In the genomic region with DNA sequence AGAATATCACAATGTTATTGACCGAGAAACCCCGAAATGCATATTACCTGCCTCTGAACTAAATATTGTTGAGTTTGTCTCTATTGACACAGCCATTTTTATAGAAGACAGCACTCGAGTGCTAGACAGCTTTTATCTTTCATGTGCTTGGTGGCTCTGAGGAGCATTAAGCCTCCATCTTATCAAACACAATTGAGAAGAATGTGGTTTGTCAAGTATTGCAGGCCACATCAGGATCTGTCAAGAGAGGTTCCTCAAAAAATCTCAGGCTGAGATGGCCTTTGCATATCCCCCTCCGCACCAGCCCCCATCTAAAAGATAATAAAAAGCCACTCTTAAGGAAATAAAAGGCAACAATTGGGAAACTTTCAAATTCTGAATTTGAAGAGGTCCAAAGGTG, we compare ENCODE assay signal across 29 cellular contexts.
"Had no signal": no experiment of that assay in that cellular context is flagged by ENCODE, and none has a peak within 500 bp of the region (broad histone marks: within the 10 kb centered on the region; RNA-seq: fewer than 3 reads in every experiment).

No MANE protein-coding gene starts in this region.

- ATAC-seq: activated CD8-positive, alpha-beta memory T cell treated with anti-CD3 and anti-CD28 coated beads, Interleukin-2, amount 10 ng/mL, durations not matched to agents 7 days and 5 days; PC-3 had no signal

- DNase-seq: activated CD4-positive, alpha-beta memory T cell treated with anti-CD3 and anti-CD28 coated beads, Interleukin-2, amount 10 ng/mL, durations not matched to agents 7 days and 5 days; activated CD4-positive, alpha-beta T cell treated with anti-CD3 and anti-CD28 coated beads for 1 hour; activated CD4-positive, alpha-beta T cell treated with anti-CD3 and anti-CD28 coated beads for 48 hours; activated CD4-positive, CD25-positive, alpha-beta regulatory T cell; activated CD8-positive, alpha-beta memory T cell treated with anti-CD3 and anti-CD28 coated beads for 24 hours; activated CD8-positive, alpha-beta memory T cell treated with anti-CD3 and anti-CD28 coated beads, Interleukin-2, amount 50 U/mL, for 48 hours; activated effector memory CD4-positive, alpha-beta T cell treated with Interleukin-2 at 50 U/mL for 16 hours; activated naive CD4-positive, alpha-beta T cell; activated naive CD4-positive, alpha-beta T cell treated with anti-CD3 and anti-CD28 coated beads, Interleukin-2, amount 50 U/mL, for 16 hours; activated naive CD8-positive, alpha-beta T cell treated with anti-CD3 and anti-CD28 coated beads for 36 hours; activated T-cell treated with anti-CD3 and anti-CD28 coated beads, Interleukin-2, amount 50 U/mL, for 48 hours; amniotic stem cell; aorta; colonic mucosa; Karpas-422; NCI-H1105; NCI-H1417 treated with DMSO at 0.1 percent for 48 hours; NCI-H187 treated with DMSO at 0.1 percent for 48 hours; NCI-H2171 treated with DMSO at 0.1 percent for 48 hours; NCI-H2227 treated with DMSO at 0.1 percent for 48 hours; NCI-H446; NCI-H524 treated with DMSO at 0.1 percent for 48 hours; PC-3; Peyer's patch; RPMI8226; SHP77 treated with DMSO at 0.1 percent for 48 hours; SK-N-SH; WERI-Rb-1 had no signal
